16 cellular contexts compared by ENCODE assay signal in genomic region chr15:98803228-98804056, GRCh38.
DNase-seq lines count a peak whose midpoint lies in the region; ATAC-seq and TF ChIP-seq lines count a peak whose summit lies in the region.
"Had no signal": no experiment of that assay in that cellular context is flagged by ENCODE, and none has a peak within 500 bp of the region (broad histone marks: within the 10 kb centered on the region; RNA-seq: fewer than 3 reads in every experiment).

No MANE protein-coding gene starts in this region.

- H3K36me3 ChIP-seq in sigmoid colon (no peaks in the 10 kb centered on the region), thyroid gland (no peaks in the 10 kb centered on the region)
- H3K36me3 ChIP-seq: transverse colon had no signal

- no peak for ATAC-seq in natural killer cell
- ATAC-seq: activated CD8-positive, alpha-beta T cell treated with anti-CD3 and anti-CD28 coated beads for 36 hours; left lobe of liver had no signal

- no peaks in the 10 kb centered on the region for H3K27me3 Mint-ChIP-seq in natural killer cell (ENCODE audit: low read depth in 2 of 2)
- H3K27me3 Mint-ChIP-seq: activated CD8-positive, alpha-beta T cell treated with anti-CD3 and anti-CD28 coated beads for 36 hours had no signal

- no peaks in the 10 kb centered on the region for H3K9me3 Mint-ChIP-seq in natural killer cell
- H3K9me3 Mint-ChIP-seq: activated CD8-positive, alpha-beta T cell treated with anti-CD3 and anti-CD28 coated beads for 36 hours had no signal

- TF ChIP-seq CTCF in foreskin fibroblast (IDR thresholded peaks at IDR 0.05; ENCODE audit: low read depth, low read length): no peak
- TF ChIP-seq CTCF in sigmoid colon (IDR thresholded peaks at IDR 0.05): no peak
- TF ChIP-seq CTCF in natural killer cell (IDR thresholded peaks at IDR 0.05): no peak
- no peak for TF ChIP-seq CTCF in thyroid gland (IDR thresholded peaks at IDR 0.05)

- H3K4me3 Mint-ChIP-seq in natural killer cell: no peak overlapping the region
- H3K4me3 Mint-ChIP-seq: activated CD8-positive, alpha-beta T cell treated with anti-CD3 and anti-CD28 coated beads for 36 hours had no signal

- TF ChIP-seq EP300 in sigmoid colon (IDR thresholded peaks at IDR 0.05): no peak

- H3K4me1 ChIP-seq in sigmoid colon (peaks cover 0 to 68% (median 64%) of the 10 kb centered on the region in 4 donors), thyroid gland (peaks cover 30 to 40% of the 10 kb centered on the region in 2 donors)

- no peak overlapping the region for H3K27ac ChIP-seq in sigmoid colon
- no peak overlapping the region for H3K27ac ChIP-seq in thyroid gland
- H3K27ac ChIP-seq: transverse colon had no signal

- no peaks in the 10 kb centered on the region for H3K27me3 ChIP-seq in sigmoid colon
- H3K27me3 ChIP-seq in thyroid gland: no peaks in the 10 kb centered on the region
- H3K27me3 ChIP-seq: transverse colon had no signal

- no peak overlapping the region for H3K4me3 ChIP-seq in foreskin fibroblast (ENCODE audit: low read depth in 1 of 2, low read length in 2 of 2)
- no peak overlapping the region for H3K4me3 ChIP-seq in sigmoid colon
- no peak overlapping the region for H3K4me3 ChIP-seq in thyroid gland (replicated peaks in 1 of 3)
- H3K4me3 ChIP-seq: K562, transverse colon had no signal

- H3K27ac Mint-ChIP-seq in natural killer cell: no peak overlapping the region
- H3K27ac Mint-ChIP-seq: activated CD8-positive, alpha-beta T cell treated with anti-CD3 and anti-CD28 coated beads for 36 hours had no signal

- intact Hi-C loops in sigmoid colon (cut with DNase I): no loop called here
- intact Hi-C loops in natural killer cell (cut with micrococcal nuclease): no loop called here
- intact Hi-C loops in thyroid gland (cut with DNase I): loop anchor here (5.0 kb wide), 1 partner anchor 34 kb away; no protein-coding TSS in a partner anchor

- peaks cover 42 to 43% of the 10 kb centered on the region in 2 donors for H3K4me1 Mint-ChIP-seq in natural killer cell

- H3K9me3 ChIP-seq in sigmoid colon (no peaks in the 10 kb centered on the region), thyroid gland (no peaks in the 10 kb centered on the region)
- H3K9me3 ChIP-seq: transverse colon had no signal

- 87 to 93% methylated on average over 14 of the region's 14 CpGs for WGBS in sigmoid colon, 2 donors
- 97% methylated on average over 14 of the region's 14 CpGs for WGBS in thyroid gland, 2 donors

- no peaks in the 10 kb centered on the region for H3K36me3 Mint-ChIP-seq in natural killer cell

- TF ChIP-seq POLR2A in sigmoid colon (IDR thresholded peaks at IDR 0.05) (no peak), thyroid gland (IDR thresholded peaks at IDR 0.05) (no peak)

- DNase-seq in A172 (ENCODE audit: low spot score): peak; percentile 58
- DNase-seq in HT1080 (ENCODE audit: low read depth): peak; percentile 67
- peak; percentile 72 for DNase-seq in amniotic epithelial cell (ENCODE audit: low read depth)
- DNase-seq in foreskin fibroblast: peak; percentile 50 to 77
- DNase-seq in sigmoid colon: no peak
- no peak for DNase-seq in hippocampal formation (lab: John Stamatoyannopoulos, UW)
- no peak for DNase-seq in natural killer cell
- DNase-seq in thyroid gland: no peak
- DNase-seq: activated CD8-positive, alpha-beta T cell treated with anti-CD3 and anti-CD28 coated beads for 36 hours; COR-L47; erythroblast; hypothalamus; NCI-H1417; transverse colon had no signal

Comparison
In these comparisons a context has a peak if more than half of its experiments do, and no peak if none do; other contexts are left out.
1. DNase-seq: peak in A172 (single experiment), HT1080 (single experiment), amniotic epithelial cell (single experiment) and foreskin fibroblast (2 of 2); none in sigmoid colon (single experiment), hippocampal formation (0 of 2), natural killer cell (single experiment) and thyroid gland (0 of 2).